Comparison of ENCODE assay signal across 8 cellular contexts in the genomic region with DNA sequence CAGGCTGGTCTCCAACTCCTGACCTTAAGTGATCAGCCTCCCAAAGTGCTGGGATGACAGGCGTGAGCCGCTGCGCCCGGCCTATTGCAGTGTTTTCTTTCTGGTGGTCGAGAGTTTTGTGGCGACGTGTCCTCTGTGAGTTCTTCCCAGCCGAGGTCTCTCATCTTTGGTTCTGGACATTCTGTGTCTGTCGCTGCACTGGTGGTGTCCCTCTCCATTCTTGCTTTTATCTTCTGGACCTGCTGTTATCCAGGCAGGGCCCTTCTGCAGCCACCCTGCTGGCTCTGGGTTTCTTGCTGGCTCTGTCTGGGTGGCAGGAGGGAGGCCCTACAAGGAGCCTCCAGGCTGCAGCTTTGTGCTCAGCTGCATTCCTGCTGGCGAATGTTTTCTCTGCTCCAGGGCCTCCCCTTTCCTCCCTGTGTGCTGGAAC. TPM values are rescaled to one million over a fixed set of nuclear protein-coding genes. Genes with fewer than 3 reads are reported as not detected.
DNase-seq lines count a peak whose midpoint lies in the region; ATAC-seq lines count a peak whose summit lies in the region.

No MANE protein-coding gene starts in this region.

- no peaks in the 10 kb centered on the region for H3K27me3 ChIP-seq in HAP-1 (ENCODE audit: low read depth)

- H3K27ac Mint-ChIP-seq in stimulated activated naive CD8-positive, alpha-beta T cell treated with anti-CD3 and anti-CD28 coated beads, Interleukin-15, Interleukin-2, amounts not matched to agents 100 ng/mL and 50 ng/mL, for 24 hours = peak overlapping the region; percentile 99
- H3K27ac Mint-ChIP-seq in activated CD8-positive, alpha-beta T cell treated with anti-CD3 and anti-CD28 coated beads, Interleukin-2, amount 10 ng/mL, durations not matched to agents 7 days and 5 days = peak overlapping the region; percentile 98

- no peaks in the 10 kb centered on the region for H3K36me3 ChIP-seq in HAP-1 (replicated peaks)

- no peak for ATAC-seq in stimulated activated naive CD8-positive, alpha-beta T cell treated with anti-CD3 and anti-CD28 coated beads, Interleukin-15, Interleukin-2, amounts not matched to agents 100 U/mL and 50 U/mL, for 24 hours
- ATAC-seq in activated CD8-positive, alpha-beta T cell treated with anti-CD3 and anti-CD28 coated beads, Interleukin-2, amount 10 ng/mL, durations not matched to agents 7 days and 5 days = no peak

- peaks cover 36% of the 10 kb centered on the region for H3K4me1 Mint-ChIP-seq in stimulated activated naive CD8-positive, alpha-beta T cell treated with anti-CD3 and anti-CD28 coated beads, Interleukin-15, Interleukin-2, amounts not matched to agents 100 ng/mL and 50 ng/mL, for 24 hours (ENCODE audit: low read depth)
- H3K4me1 Mint-ChIP-seq in activated CD8-positive, alpha-beta T cell treated with anti-CD3 and anti-CD28 coated beads, Interleukin-2, amount 10 ng/mL, durations not matched to agents 7 days and 5 days (ENCODE audit: low read depth) = peaks cover 64% of the 10 kb centered on the region

- H3K36me3 Mint-ChIP-seq in stimulated activated naive CD8-positive, alpha-beta T cell treated with anti-CD3 and anti-CD28 coated beads, Interleukin-15, Interleukin-2, amounts not matched to agents 100 ng/mL and 50 ng/mL, for 24 hours (ENCODE audit: low read depth) = peaks cover 10% of the 10 kb centered on the region
- H3K36me3 Mint-ChIP-seq in activated CD8-positive, alpha-beta T cell treated with anti-CD3 and anti-CD28 coated beads, Interleukin-2, amount 10 ng/mL, durations not matched to agents 7 days and 5 days (ENCODE audit: low read depth) = peaks cover 37% of the 10 kb centered on the region

- no peak for DNase-seq in stimulated activated naive CD8-positive, alpha-beta T cell treated with anti-CD3 and anti-CD28 coated beads, Interleukin-15, Interleukin-2, amounts not matched to agents 100 U/mL and 50 U/mL, for 24 hours
- DNase-seq in activated CD8-positive, alpha-beta T cell treated with anti-CD3 and anti-CD28 coated beads, Interleukin-2, amount 10 ng/mL, durations not matched to agents 7 days and 5 days = peak; percentile 26
- peak; percentile 37 for DNase-seq in iPS-NIHi7 (ENCODE audit: extremely low spot score)
- DNase-seq in SIG-M5 treated with dmso at 0.1 percent for 504 hours (lab: John Stamatoyannopoulos, UW; ENCODE audit: unreplicated experiment) = no peak
- no peak for DNase-seq in HAP-1 (ENCODE audit: low spot score in 2 of 2)
- no peak for DNase-seq in stimulated activated CD4-positive, alpha-beta T cell treated with anti-CD3 and anti-CD28 coated beads, Interleukin-1b, Interleukin-23, amount 100 ng/mL, for 48 hours
- DNase-seq in NCI-H146 (lab: John Stamatoyannopoulos, UW) = no peak

- in situ Hi-C loops in HAP-1 (cut with MboI; ENCODE audit: low sequenced_read_pairs) = no loop called here

- H3K4me3 ChIP-seq in HAP-1 = no peak overlapping the region

- POLR2A ChIA-PET in activated CD8-positive, alpha-beta T cell treated with anti-CD3 and anti-CD28 coated beads, Interleukin-2, amount 10 ng/mL, durations not matched to agents 7 days and 5 days (lab: Charles Lee) = interaction anchor here (0.6 to 1.9 kb wide), 7 partner anchors 9 to 123 kb away, joined by 3 to 29 read pairs (median 9); a partner anchor contains a TSS

- H3K4me1 ChIP-seq in HAP-1 = no peaks in the 10 kb centered on the region

- no peaks in the 10 kb centered on the region for H3K9me3 Mint-ChIP-seq in stimulated activated naive CD8-positive, alpha-beta T cell treated with anti-CD3 and anti-CD28 coated beads, Interleukin-15, Interleukin-2, amounts not matched to agents 100 ng/mL and 50 ng/mL, for 24 hours
- no peaks in the 10 kb centered on the region for H3K9me3 Mint-ChIP-seq in activated CD8-positive, alpha-beta T cell treated with anti-CD3 and anti-CD28 coated beads, Interleukin-2, amount 10 ng/mL, durations not matched to agents 7 days and 5 days (ENCODE audit: insufficient read depth)

- no peaks in the 10 kb centered on the region for H3K27me3 Mint-ChIP-seq in stimulated activated naive CD8-positive, alpha-beta T cell treated with anti-CD3 and anti-CD28 coated beads, Interleukin-15, Interleukin-2, amounts not matched to agents 100 ng/mL and 50 ng/mL, for 24 hours
- H3K27me3 Mint-ChIP-seq in activated CD8-positive, alpha-beta T cell treated with anti-CD3 and anti-CD28 coated beads, Interleukin-2, amount 10 ng/mL, durations not matched to agents 7 days and 5 days (ENCODE audit: low read depth) = no peaks in the 10 kb centered on the region

- H3K9me3 ChIP-seq in HAP-1 = no peaks in the 10 kb centered on the region

- CTCF ChIA-PET in activated CD8-positive, alpha-beta T cell treated with anti-CD3 and anti-CD28 coated beads, Interleukin-2, amount 10 ng/mL, durations not matched to agents 7 days and 5 days (lab: Charles Lee) = interaction anchor here (1.1 to 2.1 kb wide), 6 partner anchors 12 to 77 kb away, joined by 3 to 9 read pairs (median 6); a partner anchor contains a TSS

- H3K4me3 Mint-ChIP-seq in stimulated activated naive CD8-positive, alpha-beta T cell treated with anti-CD3 and anti-CD28 coated beads, Interleukin-15, Interleukin-2, amounts not matched to agents 100 ng/mL and 50 ng/mL, for 24 hours = peak overlapping the region; percentile 80
- H3K4me3 Mint-ChIP-seq in activated CD8-positive, alpha-beta T cell treated with anti-CD3 and anti-CD28 coated beads, Interleukin-2, amount 10 ng/mL, durations not matched to agents 7 days and 5 days = peak overlapping the region; percentile 76

RNA-seq across cellular contexts. Expression of a gene that starts 49.1 kb away (rescaled TPM):
- 10 to 100 TPM; 62.2 to 62.3 TPM for total RNA-seq in activated CD8-positive, alpha-beta T cell treated with anti-CD3 and anti-CD28 coated beads, Interleukin-2, amount 10 ng/mL, durations not matched to agents 7 days and 5 days

Comparison
In these comparisons a context has a peak if more than half of its experiments do, and no peak if none do; other contexts are left out.
1. DNase-seq: peak in activated CD8-positive, alpha-beta T cell treated with anti-CD3 and anti-CD28 coated beads, Interleukin-2, amount 10 ng/mL, durations not matched to agents 7 days and 5 days (single experiment) and iPS-NIHi7 (single experiment); none in stimulated activated naive CD8-positive, alpha-beta T cell treated with anti-CD3 and anti-CD28 coated beads, Interleukin-15, Interleukin-2, amounts not matched to agents 100 U/mL and 50 U/mL, for 24 hours (single experiment), SIG-M5 treated with dmso at 0.1 percent for 504 hours (single experiment), HAP-1 (0 of 2), stimulated activated CD4-positive, alpha-beta T cell treated with anti-CD3 and anti-CD28 coated beads, Interleukin-1b, Interleukin-23, amount 100 ng/mL, for 48 hours (single experiment) and NCI-H146 (single experiment).